Comparison of ENCODE assay signal across 12 cellular contexts in the genomic region with DNA sequence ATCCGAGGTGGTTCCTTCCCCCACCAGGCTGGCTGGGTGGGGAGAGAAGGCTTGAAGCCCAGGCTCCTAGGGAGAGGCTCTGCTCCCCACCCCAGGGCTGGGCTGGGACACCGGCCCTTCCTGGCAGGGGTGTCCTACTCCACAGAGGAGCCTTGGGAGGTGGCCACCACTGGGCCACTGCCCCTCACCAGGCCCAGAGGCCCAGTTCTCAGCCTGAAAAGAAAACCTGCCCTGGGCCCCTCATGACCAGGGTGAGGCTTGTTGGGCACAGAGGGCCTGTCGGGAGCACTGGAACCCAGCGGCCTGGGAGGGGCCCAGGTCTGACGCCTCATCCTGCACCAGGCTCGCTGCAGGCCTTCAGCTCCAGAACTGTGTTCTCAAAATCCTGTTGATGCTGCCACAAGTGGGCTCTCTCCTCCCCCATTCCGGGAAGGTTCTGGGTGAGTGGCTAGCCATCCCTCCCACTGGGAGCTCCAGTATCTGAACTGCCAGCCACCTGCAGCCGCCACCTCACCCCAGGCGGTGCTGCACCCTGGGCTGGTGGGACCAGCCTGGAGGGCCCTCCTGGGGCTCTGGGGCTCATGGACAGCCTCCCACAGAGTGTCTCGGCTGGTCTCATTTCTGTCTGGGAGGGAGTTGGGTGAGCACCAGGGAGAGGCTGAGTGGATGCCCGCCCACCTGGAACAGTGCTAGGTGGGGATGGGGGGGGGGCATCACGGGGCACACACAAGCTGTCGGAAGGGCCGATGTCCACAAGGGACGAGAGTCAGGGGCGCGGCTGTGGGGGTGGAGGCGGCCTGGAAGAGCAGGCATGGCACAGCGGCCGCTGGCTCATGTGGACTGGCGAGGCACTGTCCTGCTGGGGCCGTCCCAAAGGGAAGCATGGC. TPM values are rescaled to one million over a fixed set of nuclear protein-coding genes. Genes with fewer than 3 reads are reported as not detected.
DNase-seq lines count a peak whose midpoint lies in the region; ATAC-seq and TF ChIP-seq lines count a peak whose summit lies in the region.
"Had no signal": no experiment of that assay in that cellular context is flagged by ENCODE, and none has a peak within 500 bp of the region (broad histone marks: within the 10 kb centered on the region; RNA-seq: fewer than 3 reads in every experiment).

No MANE protein-coding gene starts in this region.

- peak; percentile 76 for DNase-seq in NCI-H69 (lab: John Stamatoyannopoulos, UW)
- peak; percentile 61 for DNase-seq in Right ventricle myocardium superior
- DNase-seq in progenitor cell of endocrine pancreas (ENCODE audit: low spot score, unreplicated experiment), result no peak
- DNase-seq in GM13977 (ENCODE audit: low spot score), result no peak
- DNase-seq in DMS153 treated with DMSO at 0.1 percent for 48 hours (lab: John Stamatoyannopoulos, UW; ENCODE audit: unreplicated experiment), result no peak
- DNase-seq in foreskin keratinocyte, result no peak
- DNase-seq: brain microvascular endothelial cell, foreskin melanocyte, GF-D8, NCI-H2171 had no signal

- H3K4me1 ChIP-seq in BLaER1 (peaks cover 92% of the 10 kb centered on the region), foreskin keratinocyte (no peaks in the 10 kb centered on the region)

- peak overlapping the region; percentile 73 for H3K9ac ChIP-seq in BLaER1

- H3K4me1 Mint-ChIP-seq in progenitor cell of endocrine pancreas (ENCODE audit: low read depth), result peaks cover 5% of the 10 kb centered on the region

- in situ Hi-C loops in GM13977 (cut with MboI; ENCODE audit: low pct_unique_long_range_greater_than_20kb, low sequenced_read_pairs, unreplicated experiment), result loop anchor here (10.0 kb wide), 1 partner anchor 46 kb away; no protein-coding TSS in a partner anchor

- H3K27me3 ChIP-seq in BLaER1, result no peaks in the 10 kb centered on the region
- peaks cover 16% of the 10 kb centered on the region for H3K27me3 ChIP-seq in foreskin keratinocyte
- H3K27me3 ChIP-seq: brain microvascular endothelial cell had no signal

- peak overlapping the region; percentile 91 for H3K4me2 ChIP-seq in BLaER1

- intact Hi-C loops in Right ventricle myocardium superior (cut with DNase I), result no loop called here

- H3K4me3 Mint-ChIP-seq in progenitor cell of endocrine pancreas (ENCODE audit: low read depth), result no peak overlapping the region

- no peaks in the 10 kb centered on the region for H3K9me3 ChIP-seq in BLaER1

- H3K4me3 ChIP-seq in BLaER1, result peak overlapping the region; percentile 51

- H3K36me3 Mint-ChIP-seq in progenitor cell of endocrine pancreas (ENCODE audit: insufficient read depth), result no peaks in the 10 kb centered on the region

- ATAC-seq in Right ventricle myocardium superior (ENCODE audit: poor library complexity) (peak; percentile 9), GM18909 (IDR thresholded peaks at IDR 0.05; ENCODE audit: poor library complexity, unreplicated experiment) (no peak), foreskin keratinocyte (no peak)

- TF ChIP-seq CTCF in progenitor cell of endocrine pancreas (IDR thresholded peaks at IDR 0.05; ENCODE audit: unreplicated experiment), result no peak
- no peak for TF ChIP-seq CTCF in GM13977 (IDR thresholded peaks at IDR 0.05; ENCODE audit: extremely low read depth, insufficient read depth, missing control alignments)
- no peak for TF ChIP-seq CTCF in foreskin keratinocyte (conservative IDR thresholded peaks at IDR 0.05)

- peak overlapping the region; percentile 90 for H3K27ac ChIP-seq in BLaER1
- H3K27ac ChIP-seq in foreskin keratinocyte, result no peak overlapping the region
- H3K27ac ChIP-seq: brain microvascular endothelial cell had no signal

- H3K27me3 Mint-ChIP-seq in progenitor cell of endocrine pancreas, result no peaks in the 10 kb centered on the region

- peaks cover 35% of the 10 kb centered on the region for H4K20me1 ChIP-seq in BLaER1

- no peaks in the 10 kb centered on the region for H3K9me3 Mint-ChIP-seq in progenitor cell of endocrine pancreas (ENCODE audit: low read depth)

- peaks cover 8% of the 10 kb centered on the region; the same call in 1 of the 2 replicates for H3K36me3 ChIP-seq in BLaER1
- H3K36me3 ChIP-seq: brain microvascular endothelial cell had no signal

- H3K27ac Mint-ChIP-seq in progenitor cell of endocrine pancreas, result peak overlapping the region; percentile 80

RNA-seq across cellular contexts. Expression of a gene that starts 11.8 kb away (rescaled TPM):
- total RNA-seq in Right ventricle myocardium superior (14.3 TPM), progenitor cell of endocrine pancreas (23.5 and 24.7 TPM in 2 replicates), foreskin keratinocyte (25.7 and 28.0 TPM in 2 replicates)
- 9.0 and 11.1 TPM in 2 replicates for polyA plus RNA-seq in foreskin keratinocyte

RNA-seq across cellular contexts. Expression of a gene that starts 12.1 kb away (rescaled TPM):
- total RNA-seq in Right ventricle myocardium superior, result 60.6 TPM
- total RNA-seq in progenitor cell of endocrine pancreas, result 45.1 and 46.3 TPM in 2 replicates
- 46.2 and 46.5 TPM in 2 replicates for total RNA-seq in foreskin keratinocyte
- polyA plus RNA-seq in foreskin keratinocyte, result 76.4 and 88.0 TPM in 2 replicates

RNA-seq across cellular contexts. Expression of a gene that starts 21.7 kb away (rescaled TPM):
- 5.0 TPM for total RNA-seq in Right ventricle myocardium superior
- 10.3 and 10.7 TPM in 2 replicates for total RNA-seq in progenitor cell of endocrine pancreas
- 12.0 and 14.1 TPM in 2 replicates for total RNA-seq in foreskin keratinocyte
- polyA plus RNA-seq in foreskin keratinocyte, result 13.8 and 14.9 TPM in 2 replicates

RNA-seq across cellular contexts. Expression of a gene that starts 28.1 kb away (rescaled TPM):
- total RNA-seq in Right ventricle myocardium superior, result 702 TPM
- total RNA-seq in progenitor cell of endocrine pancreas, result 929 and 983 TPM in 2 replicates
- total RNA-seq in foreskin keratinocyte, result 1.8 and 4.1 TPM in 2 replicates
- polyA plus RNA-seq in foreskin keratinocyte, result 4.4 and 7.1 TPM in 2 replicates

Comparison
In these comparisons a context has a peak if more than half of its experiments do, and no peak if none do; other contexts are left out.
1. DNase-seq: peak in NCI-H69 (single experiment) and Right ventricle myocardium superior (single experiment); none in progenitor cell of endocrine pancreas (single experiment), GM13977 (single experiment), DMS153 treated with DMSO at 0.1 percent for 48 hours (single experiment) and foreskin keratinocyte (0 of 2).